1 cellular context compared by ENCODE assay signal in the genomic region with DNA sequence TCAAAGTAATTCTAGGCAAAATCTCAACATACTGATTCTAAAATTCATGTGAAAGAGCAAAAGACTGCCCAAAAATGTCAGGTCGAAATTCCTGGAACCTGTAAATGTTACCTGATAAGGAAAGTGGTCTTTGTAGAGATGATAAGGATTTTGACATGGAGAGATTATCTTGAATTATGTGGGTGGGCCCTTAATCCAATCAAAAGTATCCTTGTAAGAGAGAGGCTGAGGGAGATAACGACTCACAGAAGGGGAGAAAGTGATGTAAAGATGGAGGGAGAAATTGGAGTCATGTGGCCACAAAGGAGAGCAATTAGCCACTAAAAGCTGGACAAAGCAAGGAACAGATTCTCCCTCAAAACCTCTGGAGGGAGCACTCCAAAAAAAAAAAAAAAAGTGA.
A peak's percentile ranks its signal among the peaks of the same experiment; 100 is the strongest.
TF ChIP-seq lines count a peak whose summit lies in the region.

No MANE protein-coding gene starts in this region.

TF ChIP-seq in K562, 482 proteins besides CTCF, POLR2A, EP300 and RAD21:
- TF ChIP-seq PATZ1 (CRISPR knock-in tag; IDR thresholded peaks at IDR 0.05; ENCODE audit: borderline replicate concordance) (no peak), SRSF1 (IDR thresholded peaks at IDR 0.05; ENCODE audit: low read depth, low read length) (no peak), CBFA2T3 (IDR thresholded peaks at IDR 0.05) (peak; percentile 37; the same call in 1 of the 2 replicates), OTX1 (CRISPR knock-in tag; IDR thresholded peaks at IDR 0.05) (no peak), STAG1 (CRISPR knock-in tag; IDR thresholded peaks at IDR 0.05; ENCODE audit: borderline replicate concordance) (no peak), ZNF224 (CRISPR knock-in tag; IDR thresholded peaks at IDR 0.05) (no peak), ARID1B (IDR thresholded peaks at IDR 0.05) (0 out of 2 replicates have a peak, but pooled peaks have one; percentile 22), CBFA2T2 (conservative IDR thresholded peaks at IDR 0.05) (0 out of 2 replicates have a peak, but pooled peaks have one; percentile 16), ZNF316 (IDR thresholded peaks at IDR 0.05) (no peak), MAFG (tag; conservative IDR thresholded peaks at IDR 0.05) (no peak), MEIS2 (IDR thresholded peaks at IDR 0.05; ENCODE audit: partially characterized antibody) (peak; percentile 60)
- TF ChIP-seq, protein P1, sequence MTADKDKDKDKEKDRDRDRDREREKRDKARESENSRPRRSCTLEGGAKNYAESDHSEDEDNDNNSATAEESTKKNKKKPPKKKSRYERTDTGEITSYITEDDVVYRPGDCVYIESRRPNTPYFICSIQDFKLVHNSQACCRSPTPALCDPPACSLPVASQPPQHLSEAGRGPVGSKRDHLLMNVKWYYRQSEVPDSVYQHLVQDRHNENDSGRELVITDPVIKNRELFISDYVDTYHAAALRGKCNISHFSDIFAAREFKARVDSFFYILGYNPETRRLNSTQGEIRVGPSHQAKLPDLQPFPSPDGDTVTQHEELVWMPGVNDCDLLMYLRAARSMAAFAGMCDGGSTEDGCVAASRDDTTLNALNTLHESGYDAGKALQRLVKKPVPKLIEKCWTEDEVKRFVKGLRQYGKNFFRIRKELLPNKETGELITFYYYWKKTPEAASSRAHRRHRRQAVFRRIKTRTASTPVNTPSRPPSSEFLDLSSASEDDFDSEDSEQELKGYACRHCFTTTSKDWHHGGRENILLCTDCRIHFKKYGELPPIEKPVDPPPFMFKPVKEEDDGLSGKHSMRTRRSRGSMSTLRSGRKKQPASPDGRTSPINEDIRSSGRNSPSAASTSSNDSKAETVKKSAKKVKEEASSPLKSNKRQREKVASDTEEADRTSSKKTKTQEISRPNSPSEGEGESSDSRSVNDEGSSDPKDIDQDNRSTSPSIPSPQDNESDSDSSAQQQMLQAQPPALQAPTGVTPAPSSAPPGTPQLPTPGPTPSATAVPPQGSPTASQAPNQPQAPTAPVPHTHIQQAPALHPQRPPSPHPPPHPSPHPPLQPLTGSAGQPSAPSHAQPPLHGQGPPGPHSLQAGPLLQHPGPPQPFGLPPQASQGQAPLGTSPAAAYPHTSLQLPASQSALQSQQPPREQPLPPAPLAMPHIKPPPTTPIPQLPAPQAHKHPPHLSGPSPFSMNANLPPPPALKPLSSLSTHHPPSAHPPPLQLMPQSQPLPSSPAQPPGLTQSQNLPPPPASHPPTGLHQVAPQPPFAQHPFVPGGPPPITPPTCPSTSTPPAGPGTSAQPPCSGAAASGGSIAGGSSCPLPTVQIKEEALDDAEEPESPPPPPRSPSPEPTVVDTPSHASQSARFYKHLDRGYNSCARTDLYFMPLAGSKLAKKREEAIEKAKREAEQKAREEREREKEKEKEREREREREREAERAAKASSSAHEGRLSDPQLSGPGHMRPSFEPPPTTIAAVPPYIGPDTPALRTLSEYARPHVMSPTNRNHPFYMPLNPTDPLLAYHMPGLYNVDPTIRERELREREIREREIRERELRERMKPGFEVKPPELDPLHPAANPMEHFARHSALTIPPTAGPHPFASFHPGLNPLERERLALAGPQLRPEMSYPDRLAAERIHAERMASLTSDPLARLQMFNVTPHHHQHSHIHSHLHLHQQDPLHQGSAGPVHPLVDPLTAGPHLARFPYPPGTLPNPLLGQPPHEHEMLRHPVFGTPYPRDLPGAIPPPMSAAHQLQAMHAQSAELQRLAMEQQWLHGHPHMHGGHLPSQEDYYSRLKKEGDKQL (CRISPR knock-in tag; IDR thresholded peaks at IDR 0.05; ENCODE audit: borderline replicate concordance) = no peak
